ENCODE assay signal across 1 cellular context in the genomic region with DNA sequence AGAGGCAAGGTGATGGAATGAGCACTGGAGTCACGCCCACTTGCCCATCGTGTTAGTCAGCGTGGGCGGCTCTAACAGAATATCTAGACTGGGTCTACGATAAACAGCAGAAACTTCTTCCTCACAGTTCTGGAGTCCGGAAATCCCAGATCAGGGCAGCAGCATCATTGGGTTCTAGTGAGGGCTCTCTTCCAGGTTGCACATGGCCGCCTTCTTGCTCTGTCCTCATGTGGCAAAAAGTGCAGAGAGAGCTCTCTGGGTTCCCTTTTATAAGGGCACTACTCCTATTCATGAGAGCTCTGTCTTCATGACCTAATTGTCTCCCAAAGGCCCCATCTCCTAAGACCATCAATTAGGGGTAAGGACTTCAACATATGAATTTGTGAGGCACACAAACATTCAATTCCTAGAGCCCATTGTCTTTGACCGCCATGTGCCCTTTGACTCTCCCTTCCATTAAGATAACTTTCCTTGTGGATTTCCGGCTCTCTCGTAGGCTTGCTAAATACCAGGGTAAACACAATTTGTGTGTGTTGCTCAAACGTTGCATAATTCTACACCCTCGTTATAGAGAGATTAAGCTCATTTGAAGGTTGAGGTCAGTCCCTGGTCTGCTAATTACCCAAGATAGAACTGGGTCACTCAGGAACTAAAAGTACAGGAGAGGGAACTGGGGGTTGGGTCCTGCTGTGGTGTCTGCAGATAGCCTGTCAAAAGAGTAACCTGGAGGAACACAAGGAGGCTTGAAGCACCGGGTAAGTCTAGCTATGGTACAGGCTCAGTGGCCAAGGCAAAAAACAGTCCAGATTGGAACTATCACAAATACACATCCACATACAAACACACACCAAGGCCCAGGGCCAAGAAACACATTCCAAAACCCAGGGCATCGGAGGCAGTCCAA.
TF ChIP-seq lines count a peak whose summit lies in the region.

No MANE protein-coding gene starts in this region.

TF ChIP-seq in HepG2, 621 proteins besides CTCF, POLR2A, EP300 and RAD21 (continued from another document and continues in another):
- TF ChIP-seq HMGXB3 (CRISPR knock-in tag; IDR thresholded peaks at IDR 0.05; ENCODE audit: borderline replicate concordance) (peak; percentile 71), ZNF552 (CRISPR knock-in tag; IDR thresholded peaks at IDR 0.05; ENCODE audit: borderline replicate concordance) (peak; percentile 94), ZFP36L2 (CRISPR knock-in tag; IDR thresholded peaks at IDR 0.05) (no peak), SIN3B (IDR thresholded peaks at IDR 0.05; ENCODE audit: low read length) (no peak), HIVEP1 (CRISPR knock-in tag; IDR thresholded peaks at IDR 0.05) (no peak), PAF1 (CRISPR knock-in tag; IDR thresholded peaks at IDR 0.05) (no peak), NR2C2 (CRISPR knock-in tag; IDR thresholded peaks at IDR 0.05; ENCODE audit: borderline replicate concordance) (peak; percentile 92), HNRNPUL1 (IDR thresholded peaks at IDR 0.05; ENCODE audit: low read depth, low read length) (no peak), ZBTB21 (CRISPR knock-in tag; IDR thresholded peaks at IDR 0.05) (peak; percentile 36; the same call in 1 of the 2 replicates), ZNF75D (CRISPR knock-in tag; IDR thresholded peaks at IDR 0.05; ENCODE audit: borderline replicate concordance) (no peak), U2AF1 (optimal IDR thresholded peaks at IDR 0.05; ENCODE audit: low read depth, low read length) (no peak), THYN1 (CRISPR knock-in tag; IDR thresholded peaks at IDR 0.05; ENCODE audit: borderline replicate concordance, low read depth) (no peak), ZNF616 (CRISPR knock-in tag; IDR thresholded peaks at IDR 0.05; ENCODE audit: low read depth) (no peak), AHR (CRISPR knock-in tag; IDR thresholded peaks at IDR 0.05) (no peak; the same call in 1 of the 2 replicates), YEATS4 (CRISPR knock-in tag; IDR thresholded peaks at IDR 0.05; ENCODE audit: borderline replicate concordance) (peak; percentile 67), NAIF1 (CRISPR knock-in tag; IDR thresholded peaks at IDR 0.05; ENCODE audit: borderline replicate concordance) (peak; percentile 68; the same call in 1 of the 2 replicates), PRPF4 (IDR thresholded peaks at IDR 0.05; ENCODE audit: low read depth, low read length, poor library complexity, severe bottlenecking) (no peak), KLF16 (CRISPR knock-in tag; IDR thresholded peaks at IDR 0.05) (peak in 1 of 2 experiments; percentile 92; a peak in 2 of 4 replicates), PAX8 (CRISPR knock-in tag; IDR thresholded peaks at IDR 0.05; ENCODE audit: borderline replicate concordance) (0 out of 2 replicates have a peak, but pooled peaks have one; percentile 33), ZNF775 (CRISPR knock-in tag; IDR thresholded peaks at IDR 0.05; ENCODE audit: borderline replicate concordance) (no peak), IRF2 (CRISPR knock-in tag; IDR thresholded peaks at IDR 0.05) (peak; percentile 90), ZC3H4 (CRISPR knock-in tag; IDR thresholded peaks at IDR 0.05; ENCODE audit: borderline replicate concordance) (no peak), SRSF1 (optimal IDR thresholded peaks at IDR 0.05; ENCODE audit: low read depth, low read length) (no peak), ZNF670 (CRISPR knock-in tag; IDR thresholded peaks at IDR 0.05; ENCODE audit: borderline replicate concordance) (0 out of 2 replicates have a peak, but pooled peaks have one; percentile 62), ZSCAN5A (CRISPR knock-in tag; IDR thresholded peaks at IDR 0.05; ENCODE audit: borderline replicate concordance) (peak; percentile 86; the same call in 1 of the 2 replicates), ZNF225 (CRISPR knock-in tag; IDR thresholded peaks at IDR 0.05) (no peak), MED8 (CRISPR knock-in tag; IDR thresholded peaks at IDR 0.05; ENCODE audit: insufficient replicate concordance) (peak; percentile 82), SMAD3 (CRISPR knock-in tag; IDR thresholded peaks at IDR 0.05) (peak; percentile 97), ZNF776 (CRISPR knock-in tag; IDR thresholded peaks at IDR 0.05) (peak; percentile 29; the same call in 1 of the 2 replicates), CBX1 (IDR thresholded peaks at IDR 0.05; ENCODE audit: low read depth) (no peak), JUNB (CRISPR knock-in tag; IDR thresholded peaks at IDR 0.05; ENCODE audit: borderline replicate concordance) (0 out of 2 replicates have a peak, but pooled peaks have one; percentile 57), CENPX (CRISPR knock-in tag; IDR thresholded peaks at IDR 0.05) (no peak), ZNF232 (CRISPR knock-in tag; IDR thresholded peaks at IDR 0.05; ENCODE audit: borderline replicate concordance) (peak; percentile 88), ZNF549 (CRISPR knock-in tag; IDR thresholded peaks at IDR 0.05) (no peak), TBL1XR1 (IDR thresholded peaks at IDR 0.05; ENCODE audit: borderline replicate concordance, low read length, partially characterized antibody) (peak; percentile 99)
- TF ChIP-seq, protein P1, sequence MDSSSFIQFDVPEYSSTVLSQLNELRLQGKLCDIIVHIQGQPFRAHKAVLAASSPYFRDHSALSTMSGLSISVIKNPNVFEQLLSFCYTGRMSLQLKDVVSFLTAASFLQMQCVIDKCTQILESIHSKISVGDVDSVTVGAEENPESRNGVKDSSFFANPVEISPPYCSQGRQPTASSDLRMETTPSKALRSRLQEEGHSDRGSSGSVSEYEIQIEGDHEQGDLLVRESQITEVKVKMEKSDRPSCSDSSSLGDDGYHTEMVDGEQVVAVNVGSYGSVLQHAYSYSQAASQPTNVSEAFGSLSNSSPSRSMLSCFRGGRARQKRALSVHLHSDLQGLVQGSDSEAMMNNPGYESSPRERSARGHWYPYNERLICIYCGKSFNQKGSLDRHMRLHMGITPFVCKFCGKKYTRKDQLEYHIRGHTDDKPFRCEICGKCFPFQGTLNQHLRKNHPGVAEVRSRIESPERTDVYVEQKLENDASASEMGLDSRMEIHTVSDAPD (CRISPR knock-in tag; IDR thresholded peaks at IDR 0.05), result peak; percentile 72; the same call in 1 of the 2 replicates
- TF ChIP-seq, protein P2, sequence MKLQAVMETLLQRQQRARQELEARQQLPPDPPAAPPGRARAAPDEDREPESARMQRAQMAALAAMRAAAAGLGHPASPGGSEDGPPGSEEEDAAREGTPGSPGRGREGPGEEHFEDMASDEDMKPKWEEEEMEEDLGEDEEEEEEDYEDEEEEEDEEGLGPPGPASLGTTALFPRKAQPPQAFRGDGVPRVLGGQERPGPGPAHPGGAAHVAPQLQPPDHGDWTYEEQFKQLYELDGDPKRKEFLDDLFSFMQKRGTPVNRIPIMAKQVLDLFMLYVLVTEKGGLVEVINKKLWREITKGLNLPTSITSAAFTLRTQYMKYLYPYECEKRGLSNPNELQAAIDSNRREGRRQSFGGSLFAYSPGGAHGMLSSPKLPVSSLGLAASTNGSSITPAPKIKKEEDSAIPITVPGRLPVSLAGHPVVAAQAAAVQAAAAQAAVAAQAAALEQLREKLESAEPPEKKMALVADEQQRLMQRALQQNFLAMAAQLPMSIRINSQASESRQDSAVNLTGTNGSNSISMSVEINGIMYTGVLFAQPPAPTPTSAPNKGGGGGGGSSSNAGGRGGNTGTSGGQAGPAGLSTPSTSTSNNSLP (IDR thresholded peaks at IDR 0.05; ENCODE audit: low read depth, low read length), result peak; percentile 77; the same call in 1 of the 2 replicates
- TF ChIP-seq, protein P3, sequence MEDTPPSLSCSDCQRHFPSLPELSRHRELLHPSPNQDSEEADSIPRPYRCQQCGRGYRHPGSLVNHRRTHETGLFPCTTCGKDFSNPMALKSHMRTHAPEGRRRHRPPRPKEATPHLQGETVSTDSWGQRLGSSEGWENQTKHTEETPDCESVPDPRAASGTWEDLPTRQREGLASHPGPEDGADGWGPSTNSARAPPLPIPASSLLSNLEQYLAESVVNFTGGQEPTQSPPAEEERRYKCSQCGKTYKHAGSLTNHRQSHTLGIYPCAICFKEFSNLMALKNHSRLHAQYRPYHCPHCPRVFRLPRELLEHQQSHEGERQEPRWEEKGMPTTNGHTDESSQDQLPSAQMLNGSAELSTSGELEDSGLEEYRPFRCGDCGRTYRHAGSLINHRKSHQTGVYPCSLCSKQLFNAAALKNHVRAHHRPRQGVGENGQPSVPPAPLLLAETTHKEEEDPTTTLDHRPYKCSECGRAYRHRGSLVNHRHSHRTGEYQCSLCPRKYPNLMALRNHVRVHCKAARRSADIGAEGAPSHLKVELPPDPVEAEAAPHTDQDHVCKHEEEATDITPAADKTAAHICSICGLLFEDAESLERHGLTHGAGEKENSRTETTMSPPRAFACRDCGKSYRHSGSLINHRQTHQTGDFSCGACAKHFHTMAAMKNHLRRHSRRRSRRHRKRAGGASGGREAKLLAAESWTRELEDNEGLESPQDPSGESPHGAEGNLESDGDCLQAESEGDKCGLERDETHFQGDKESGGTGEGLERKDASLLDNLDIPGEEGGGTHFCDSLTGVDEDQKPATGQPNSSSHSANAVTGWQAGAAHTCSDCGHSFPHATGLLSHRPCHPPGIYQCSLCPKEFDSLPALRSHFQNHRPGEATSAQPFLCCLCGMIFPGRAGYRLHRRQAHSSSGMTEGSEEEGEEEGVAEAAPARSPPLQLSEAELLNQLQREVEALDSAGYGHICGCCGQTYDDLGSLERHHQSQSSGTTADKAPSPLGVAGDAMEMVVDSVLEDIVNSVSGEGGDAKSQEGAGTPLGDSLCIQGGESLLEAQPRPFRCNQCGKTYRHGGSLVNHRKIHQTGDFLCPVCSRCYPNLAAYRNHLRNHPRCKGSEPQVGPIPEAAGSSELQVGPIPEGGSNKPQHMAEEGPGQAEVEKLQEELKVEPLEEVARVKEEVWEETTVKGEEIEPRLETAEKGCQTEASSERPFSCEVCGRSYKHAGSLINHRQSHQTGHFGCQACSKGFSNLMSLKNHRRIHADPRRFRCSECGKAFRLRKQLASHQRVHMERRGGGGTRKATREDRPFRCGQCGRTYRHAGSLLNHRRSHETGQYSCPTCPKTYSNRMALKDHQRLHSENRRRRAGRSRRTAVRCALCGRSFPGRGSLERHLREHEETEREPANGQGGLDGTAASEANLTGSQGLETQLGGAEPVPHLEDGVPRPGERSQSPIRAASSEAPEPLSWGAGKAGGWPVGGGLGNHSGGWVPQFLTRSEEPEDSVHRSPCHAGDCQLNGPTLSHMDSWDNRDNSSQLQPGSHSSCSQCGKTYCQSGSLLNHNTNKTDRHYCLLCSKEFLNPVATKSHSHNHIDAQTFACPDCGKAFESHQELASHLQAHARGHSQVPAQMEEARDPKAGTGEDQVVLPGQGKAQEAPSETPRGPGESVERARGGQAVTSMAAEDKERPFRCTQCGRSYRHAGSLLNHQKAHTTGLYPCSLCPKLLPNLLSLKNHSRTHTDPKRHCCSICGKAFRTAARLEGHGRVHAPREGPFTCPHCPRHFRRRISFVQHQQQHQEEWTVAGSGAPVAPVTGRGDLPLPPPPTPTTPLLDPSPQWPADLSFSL (CRISPR knock-in tag; IDR thresholded peaks at IDR 0.05), result peak; percentile 85
